Comparison of ENCODE assay signal across 1 cellular context in the genomic region with DNA sequence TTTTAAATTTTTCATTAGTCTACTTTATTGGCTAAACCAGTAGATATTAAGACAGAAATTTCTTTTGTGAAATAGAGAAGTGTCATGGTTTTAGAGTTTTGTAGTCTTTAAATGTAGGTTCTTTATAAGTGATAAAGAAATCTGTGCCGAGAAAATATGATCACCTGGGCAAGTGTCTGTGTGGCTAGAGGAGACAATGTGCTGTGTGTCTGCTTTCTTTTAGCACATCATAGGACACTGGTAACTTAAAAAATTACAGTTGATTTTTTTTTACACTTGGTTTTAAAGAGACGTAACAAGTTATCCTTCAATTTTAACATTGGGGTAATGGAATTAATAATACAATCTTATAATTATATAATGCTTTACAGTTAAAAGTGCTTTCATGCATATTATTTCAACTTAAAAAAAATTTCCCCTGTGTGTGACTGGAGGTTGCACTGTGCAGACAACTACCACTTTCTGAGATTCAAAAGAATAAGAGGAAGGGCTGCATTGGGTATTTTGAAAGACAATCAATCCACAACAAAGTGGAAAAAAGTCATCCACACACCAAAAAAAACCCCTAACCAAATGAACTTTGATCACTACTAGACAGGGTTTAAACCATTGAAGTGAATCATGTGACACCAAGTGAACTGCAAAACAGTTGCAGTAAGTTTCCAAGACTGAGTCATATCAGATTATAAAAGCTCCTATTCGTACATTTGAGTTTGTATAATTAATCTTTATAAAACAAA.
A peak's percentile ranks its signal among the peaks of the same experiment; 100 is the strongest.
TF ChIP-seq lines count a peak whose summit lies in the region.

No MANE protein-coding gene starts in this region.

TF ChIP-seq in HepG2, 621 proteins besides CTCF, POLR2A, EP300 and RAD21 (continued from another document and continues in another):
- TF ChIP-seq, protein P1, sequence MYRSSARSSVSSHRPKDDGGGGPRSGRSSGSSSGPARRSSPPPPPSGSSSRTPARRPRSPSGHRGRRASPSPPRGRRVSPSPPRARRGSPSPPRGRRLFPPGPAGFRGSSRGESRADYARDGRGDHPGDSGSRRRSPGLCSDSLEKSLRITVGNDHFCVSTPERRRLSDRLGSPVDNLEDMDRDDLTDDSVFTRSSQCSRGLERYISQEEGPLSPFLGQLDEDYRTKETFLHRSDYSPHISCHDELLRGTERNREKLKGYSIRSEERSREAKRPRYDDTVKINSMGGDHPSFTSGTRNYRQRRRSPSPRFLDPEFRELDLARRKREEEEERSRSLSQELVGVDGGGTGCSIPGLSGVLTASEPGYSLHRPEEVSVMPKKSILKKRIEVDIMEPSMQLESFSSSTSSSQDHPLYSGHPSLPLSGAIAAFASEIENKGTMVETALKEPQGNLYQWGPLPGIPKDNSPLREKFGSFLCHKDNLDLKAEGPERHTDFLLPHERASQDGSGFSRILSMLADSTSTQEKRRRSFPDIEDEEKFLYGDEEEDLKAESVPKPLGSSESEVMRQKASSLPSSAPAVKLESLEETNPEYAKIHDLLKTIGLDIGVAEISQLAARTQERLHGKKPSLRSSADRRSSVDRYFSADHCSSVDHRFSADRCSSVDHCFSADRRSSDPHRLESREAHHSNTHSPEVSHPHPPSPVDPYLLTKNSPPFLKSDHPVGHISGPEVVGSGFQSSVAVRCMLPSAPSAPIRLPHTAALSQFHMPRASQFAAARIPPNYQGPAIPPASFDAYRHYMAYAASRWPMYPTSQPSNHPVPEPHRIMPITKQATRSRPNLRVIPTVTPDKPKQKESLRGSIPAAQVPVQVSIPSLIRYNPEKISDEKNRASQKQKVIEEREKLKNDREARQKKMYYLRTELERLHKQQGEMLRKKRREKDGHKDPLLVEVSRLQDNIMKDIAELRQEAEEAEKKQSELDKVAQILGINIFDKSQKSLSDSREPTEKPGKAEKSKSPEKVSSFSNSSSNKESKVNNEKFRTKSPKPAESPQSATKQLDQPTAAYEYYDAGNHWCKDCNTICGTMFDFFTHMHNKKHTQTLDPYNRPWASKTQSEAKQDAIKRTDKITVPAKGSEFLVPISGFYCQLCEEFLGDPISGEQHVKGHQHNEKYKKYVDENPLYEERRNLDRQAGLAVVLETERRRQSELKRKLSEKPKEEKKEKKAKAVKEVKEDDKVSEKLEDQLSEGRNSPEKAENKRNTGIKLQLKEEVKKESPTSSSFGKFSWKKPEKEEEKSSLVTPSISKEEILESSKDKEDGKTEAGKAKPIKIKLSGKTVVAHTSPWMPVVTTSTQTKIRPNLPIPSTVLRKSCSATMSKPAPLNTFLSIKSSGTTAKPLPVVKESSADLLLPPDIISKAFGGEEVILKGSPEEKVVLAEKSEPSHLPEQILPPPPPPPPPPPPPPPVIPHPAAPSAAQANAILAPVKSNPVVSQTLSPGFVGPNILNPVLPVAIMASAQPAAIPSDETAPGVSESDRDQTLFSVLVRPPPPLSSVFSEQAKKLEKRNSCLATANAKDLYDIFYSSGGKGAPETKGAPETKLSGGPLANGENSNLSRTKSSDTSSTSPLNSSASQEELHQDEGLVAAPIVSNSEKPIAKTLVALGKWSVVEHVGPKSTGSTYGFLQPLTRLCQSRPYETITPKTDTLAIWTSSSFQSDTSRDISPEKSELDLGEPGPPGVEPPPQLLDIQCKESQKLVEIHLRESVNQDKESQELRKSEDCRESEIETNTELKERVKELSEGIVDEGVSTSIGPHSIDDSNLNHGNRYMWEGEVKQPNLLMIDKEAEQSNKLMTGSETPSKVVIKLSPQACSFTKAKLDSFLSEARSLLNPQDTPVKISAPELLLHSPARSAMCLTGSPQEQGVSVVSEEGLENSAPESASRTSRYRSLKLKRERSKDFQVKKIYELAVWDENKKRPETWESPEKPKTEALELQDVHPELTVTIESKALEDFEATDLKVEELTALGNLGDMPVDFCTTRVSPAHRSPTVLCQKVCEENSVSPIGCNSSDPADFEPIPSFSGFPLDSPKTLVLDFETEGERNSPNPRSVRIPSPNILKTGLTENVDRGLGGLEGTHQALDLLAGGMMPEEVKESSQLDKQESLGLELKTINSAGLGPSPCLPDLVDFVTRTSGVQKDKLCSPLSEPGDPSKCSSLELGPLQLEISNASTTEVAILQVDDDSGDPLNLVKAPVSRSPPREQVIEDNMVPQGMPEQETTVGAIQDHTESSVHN (CRISPR knock-in tag; IDR thresholded peaks at IDR 0.05): no peak
- TF ChIP-seq, protein P2, sequence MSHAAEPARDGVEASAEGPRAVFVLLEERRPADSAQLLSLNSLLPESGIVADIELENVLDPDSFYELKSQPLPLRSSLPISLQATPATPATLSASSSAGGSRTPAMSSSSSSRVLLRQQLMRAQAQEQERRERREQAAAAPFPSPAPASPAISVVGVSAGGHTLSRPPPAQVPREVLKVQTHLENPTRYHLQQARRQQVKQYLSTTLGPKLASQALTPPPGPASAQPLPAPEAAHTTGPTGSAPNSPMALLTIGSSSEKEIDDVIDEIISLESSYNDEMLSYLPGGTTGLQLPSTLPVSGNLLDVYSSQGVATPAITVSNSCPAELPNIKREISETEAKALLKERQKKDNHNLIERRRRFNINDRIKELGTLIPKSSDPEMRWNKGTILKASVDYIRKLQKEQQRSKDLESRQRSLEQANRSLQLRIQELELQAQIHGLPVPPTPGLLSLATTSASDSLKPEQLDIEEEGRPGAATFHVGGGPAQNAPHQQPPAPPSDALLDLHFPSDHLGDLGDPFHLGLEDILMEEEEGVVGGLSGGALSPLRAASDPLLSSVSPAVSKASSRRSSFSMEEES (CRISPR knock-in tag; IDR thresholded peaks at IDR 0.05): peak; percentile 98
- TF ChIP-seq CCAR2 (optimal IDR thresholded peaks at IDR 0.05; ENCODE audit: low read depth, low read length) (no peak), POLR2AphosphoS5 (IDR thresholded peaks at IDR 0.05; ENCODE audit: low read depth, low read length) (0 out of 2 replicates have a peak, but pooled peaks have one; percentile 23), STAT5B (CRISPR knock-in tag; IDR thresholded peaks at IDR 0.05) (no peak), SIX4 (CRISPR knock-in tag; IDR thresholded peaks at IDR 0.05) (no peak), ZNF547 (CRISPR knock-in tag; IDR thresholded peaks at IDR 0.05) (no peak), SMARCE1 (IDR thresholded peaks at IDR 0.05; ENCODE audit: borderline replicate concordance) (no peak), SP5 (CRISPR knock-in tag; IDR thresholded peaks at IDR 0.05; ENCODE audit: borderline replicate concordance, low read depth) (no peak), ZNF788 (CRISPR knock-in tag; IDR thresholded peaks at IDR 0.05; ENCODE audit: borderline replicate concordance) (no peak), SP1 (IDR thresholded peaks at IDR 0.05) (no peak), SP1 (CRISPR knock-in tag; IDR thresholded peaks at IDR 0.05) (no peak), ZNF503 (CRISPR knock-in tag; IDR thresholded peaks at IDR 0.05) (0 out of 2 replicates have a peak, but pooled peaks have one; percentile 37), RORA (CRISPR knock-in tag; IDR thresholded peaks at IDR 0.05) (no peak), POGZ (CRISPR knock-in tag; IDR thresholded peaks at IDR 0.05) (peak; percentile 68), PPARG (CRISPR knock-in tag; conservative IDR thresholded peaks at IDR 0.05) (peak; percentile 70), ZNF326 (CRISPR knock-in tag; IDR thresholded peaks at IDR 0.05; ENCODE audit: borderline replicate concordance) (no peak), BCL6 (CRISPR knock-in tag; IDR thresholded peaks at IDR 0.05) (peak; percentile 46; the same call in 1 of the 2 replicates), ZNF263 (CRISPR knock-in tag; IDR thresholded peaks at IDR 0.05) (no peak), PHF21A (CRISPR knock-in tag; IDR thresholded peaks at IDR 0.05) (peak; percentile 38; the same call in 1 of the 2 replicates), ZNF800 (CRISPR knock-in tag; IDR thresholded peaks at IDR 0.05) (no peak), HOXA3 (CRISPR knock-in tag; IDR thresholded peaks at IDR 0.05) (no peak), NCOA2 (CRISPR knock-in tag; IDR thresholded peaks at IDR 0.05) (peak; percentile 65), ONECUT2 (CRISPR knock-in tag; IDR thresholded peaks at IDR 0.05) (0 out of 2 replicates have a peak, but pooled peaks have one; percentile 22), ZNF292 (CRISPR knock-in tag; IDR thresholded peaks at IDR 0.05; ENCODE audit: borderline replicate concordance, low read depth) (no peak)
- TF ChIP-seq, protein P3, sequence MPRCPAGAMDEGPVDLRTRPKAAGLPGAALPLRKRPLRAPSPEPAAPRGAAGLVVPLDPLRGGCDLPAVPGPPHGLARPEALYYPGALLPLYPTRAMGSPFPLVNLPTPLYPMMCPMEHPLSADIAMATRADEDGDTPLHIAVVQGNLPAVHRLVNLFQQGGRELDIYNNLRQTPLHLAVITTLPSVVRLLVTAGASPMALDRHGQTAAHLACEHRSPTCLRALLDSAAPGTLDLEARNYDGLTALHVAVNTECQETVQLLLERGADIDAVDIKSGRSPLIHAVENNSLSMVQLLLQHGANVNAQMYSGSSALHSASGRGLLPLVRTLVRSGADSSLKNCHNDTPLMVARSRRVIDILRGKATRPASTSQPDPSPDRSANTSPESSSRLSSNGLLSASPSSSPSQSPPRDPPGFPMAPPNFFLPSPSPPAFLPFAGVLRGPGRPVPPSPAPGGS (CRISPR knock-in tag; IDR thresholded peaks at IDR 0.05): no peak
- TF ChIP-seq, protein P4, sequence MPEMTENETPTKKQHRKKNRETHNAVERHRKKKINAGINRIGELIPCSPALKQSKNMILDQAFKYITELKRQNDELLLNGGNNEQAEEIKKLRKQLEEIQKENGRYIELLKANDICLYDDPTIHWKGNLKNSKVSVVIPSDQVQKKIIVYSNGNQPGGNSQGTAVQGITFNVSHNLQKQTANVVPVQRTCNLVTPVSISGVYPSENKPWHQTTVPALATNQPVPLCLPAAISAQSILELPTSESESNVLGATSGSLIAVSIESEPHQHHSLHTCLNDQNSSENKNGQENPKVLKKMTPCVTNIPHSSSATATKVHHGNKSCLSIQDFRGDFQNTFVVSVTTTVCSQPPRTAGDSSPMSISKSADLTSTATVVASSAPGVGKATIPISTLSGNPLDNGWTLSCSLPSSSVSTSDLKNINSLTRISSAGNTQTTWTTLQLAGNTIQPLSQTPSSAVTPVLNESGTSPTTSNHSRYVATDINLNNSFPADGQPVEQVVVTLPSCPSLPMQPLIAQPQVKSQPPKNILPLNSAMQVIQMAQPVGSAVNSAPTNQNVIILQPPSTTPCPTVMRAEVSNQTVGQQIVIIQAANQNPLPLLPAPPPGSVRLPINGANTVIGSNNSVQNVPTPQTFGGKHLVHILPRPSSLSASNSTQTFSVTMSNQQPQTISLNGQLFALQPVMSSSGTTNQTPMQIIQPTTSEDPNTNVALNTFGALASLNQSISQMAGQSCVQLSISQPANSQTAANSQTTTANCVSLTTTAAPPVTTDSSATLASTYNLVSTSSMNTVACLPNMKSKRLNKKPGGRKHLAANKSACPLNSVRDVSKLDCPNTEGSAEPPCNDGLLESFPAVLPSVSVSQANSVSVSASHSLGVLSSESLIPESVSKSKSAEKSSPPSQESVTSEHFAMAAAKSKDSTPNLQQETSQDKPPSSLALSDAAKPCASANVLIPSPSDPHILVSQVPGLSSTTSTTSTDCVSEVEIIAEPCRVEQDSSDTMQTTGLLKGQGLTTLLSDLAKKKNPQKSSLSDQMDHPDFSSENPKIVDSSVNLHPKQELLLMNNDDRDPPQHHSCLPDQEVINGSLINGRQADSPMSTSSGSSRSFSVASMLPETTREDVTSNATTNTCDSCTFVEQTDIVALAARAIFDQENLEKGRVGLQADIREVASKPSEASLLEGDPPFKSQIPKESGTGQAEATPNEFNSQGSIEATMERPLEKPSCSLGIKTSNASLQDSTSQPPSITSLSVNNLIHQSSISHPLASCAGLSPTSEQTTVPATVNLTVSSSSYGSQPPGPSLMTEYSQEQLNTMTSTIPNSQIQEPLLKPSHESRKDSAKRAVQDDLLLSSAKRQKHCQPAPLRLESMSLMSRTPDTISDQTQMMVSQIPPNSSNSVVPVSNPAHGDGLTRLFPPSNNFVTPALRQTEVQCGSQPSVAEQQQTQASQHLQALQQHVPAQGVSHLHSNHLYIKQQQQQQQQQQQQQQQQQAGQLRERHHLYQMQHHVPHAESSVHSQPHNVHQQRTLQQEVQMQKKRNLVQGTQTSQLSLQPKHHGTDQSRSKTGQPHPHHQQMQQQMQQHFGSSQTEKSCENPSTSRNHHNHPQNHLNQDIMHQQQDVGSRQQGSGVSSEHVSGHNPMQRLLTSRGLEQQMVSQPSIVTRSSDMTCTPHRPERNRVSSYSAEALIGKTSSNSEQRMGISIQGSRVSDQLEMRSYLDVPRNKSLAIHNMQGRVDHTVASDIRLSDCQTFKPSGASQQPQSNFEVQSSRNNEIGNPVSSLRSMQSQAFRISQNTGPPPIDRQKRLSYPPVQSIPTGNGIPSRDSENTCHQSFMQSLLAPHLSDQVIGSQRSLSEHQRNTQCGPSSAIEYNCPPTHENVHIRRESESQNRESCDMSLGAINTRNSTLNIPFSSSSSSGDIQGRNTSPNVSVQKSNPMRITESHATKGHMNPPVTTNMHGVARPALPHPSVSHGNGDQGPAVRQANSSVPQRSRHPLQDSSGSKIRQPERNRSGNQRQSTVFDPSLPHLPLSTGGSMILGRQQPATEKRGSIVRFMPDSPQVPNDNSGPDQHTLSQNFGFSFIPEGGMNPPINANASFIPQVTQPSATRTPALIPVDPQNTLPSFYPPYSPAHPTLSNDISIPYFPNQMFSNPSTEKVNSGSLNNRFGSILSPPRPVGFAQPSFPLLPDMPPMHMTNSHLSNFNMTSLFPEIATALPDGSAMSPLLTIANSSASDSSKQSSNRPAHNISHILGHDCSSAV (CRISPR knock-in tag; IDR thresholded peaks at IDR 0.05; ENCODE audit: borderline replicate concordance): no peak
